In the genomic region with DNA sequence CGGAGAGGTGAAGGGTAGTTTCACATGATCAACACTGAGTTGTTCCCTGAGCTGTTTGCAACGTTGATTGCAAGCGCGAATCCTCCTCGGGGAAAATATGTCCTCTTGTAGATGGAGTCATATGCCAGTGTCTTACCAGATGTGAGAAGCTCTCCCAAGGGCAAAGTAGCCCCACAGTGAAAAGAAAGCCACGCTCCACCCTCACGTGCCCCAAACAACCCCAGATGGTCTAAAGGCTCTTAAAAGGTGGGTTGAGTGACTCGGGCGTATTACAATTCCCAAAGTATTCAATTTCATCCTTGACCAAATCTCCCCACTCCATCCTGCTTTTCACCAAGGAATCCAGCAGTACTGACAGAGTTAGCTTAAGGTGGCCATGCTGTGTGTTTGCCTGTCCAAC, we compare ENCODE assay signal across 16 cellular contexts.
DNase-seq lines count a peak whose midpoint lies in the region; FAIRE-seq and TF ChIP-seq lines count a peak whose summit lies in the region.
"Had no signal": no experiment of that assay in that cellular context is flagged by ENCODE, and none has a peak within 500 bp of the region (broad histone marks: within the 10 kb centered on the region; RNA-seq: fewer than 3 reads in every experiment).

No MANE protein-coding gene starts in this region.

- TF ChIP-seq CTCF in glutamatergic neuron (IDR thresholded peaks at IDR 0.05; ENCODE audit: partially characterized antibody, unreplicated experiment): no peak
- TF ChIP-seq CTCF in kidney (IDR thresholded peaks at IDR 0.05; ENCODE audit: borderline replicate concordance, extremely low read depth, insufficient read depth): no peak

- peak overlapping the region; percentile 94 for H3K27ac Mint-ChIP-seq in glutamatergic neuron (ENCODE audit: unreplicated experiment)
- H3K27ac Mint-ChIP-seq: CD14-positive monocyte; CD8-positive, alpha-beta memory T cell had no signal

- intact Hi-C loops in kidney (cut with DNase I): no loop called here

- FAIRE-seq in kidney (lab: Jason Lieb, UNC): no peak
- FAIRE-seq: A549, GM12878, GM18507, H54 had no signal

- H3K9ac ChIP-seq in kidney (ENCODE audit: low read length in 2 of 2): no peak overlapping the region

- no peaks in the 10 kb centered on the region for H3K9me3 ChIP-seq in kidney (ENCODE audit: control insufficient read depth in 1 of 2, low read length in 2 of 2)
- H3K9me3 ChIP-seq: A549, BE2C, Caco-2 had no signal

- H3K36me3 Mint-ChIP-seq in glutamatergic neuron (ENCODE audit: unreplicated experiment): peaks cover under 1% of the 10 kb centered on the region
- H3K36me3 Mint-ChIP-seq: CD14-positive monocyte; CD8-positive, alpha-beta memory T cell had no signal

- H3K27ac ChIP-seq in kidney (ENCODE audit: low read depth in 2 of 2, low read length in 2 of 2): no peak overlapping the region
- H3K27ac ChIP-seq: A549 had no signal

- H3K9me3 Mint-ChIP-seq in glutamatergic neuron (ENCODE audit: unreplicated experiment): peaks cover 13% of the 10 kb centered on the region

- no peaks in the 10 kb centered on the region for H3K36me3 ChIP-seq in kidney (ENCODE audit: control insufficient read depth in 1 of 2, insufficient read depth in 2 of 2, low read length in 2 of 2)
- H3K36me3 ChIP-seq: BE2C had no signal

- peak overlapping the region; percentile 55 for H3K4me3 Mint-ChIP-seq in glutamatergic neuron (ENCODE audit: unreplicated experiment)
- H3K4me3 Mint-ChIP-seq: CD14-positive monocyte; CD8-positive, alpha-beta memory T cell had no signal

- DNase-seq in DMS 273 treated with DMSO at 0.1 percent for 48 hours (lab: John Stamatoyannopoulos, UW): peak; percentile 24
- DNase-seq in NCI-H2171 treated with DMSO at 0.1 percent for 48 hours (lab: John Stamatoyannopoulos, UW): peak; percentile 96
- peak; percentile 57 for DNase-seq in glutamatergic neuron
- no peak for DNase-seq in NCI-H510A (lab: John Stamatoyannopoulos, UW)
- DNase-seq in kidney tubule cell (ENCODE audit: low spot score): no peak
- no peak for DNase-seq in kidney
- DNase-seq: BE2C; Caco-2; CD8-positive, alpha-beta memory T cell; DMS79; IMR-90 had no signal

- H3K4me3 ChIP-seq in kidney (ENCODE audit: low read length in 2 of 2): no peak overlapping the region
- H3K4me3 ChIP-seq: A549, GM12878 had no signal

- peaks cover 19% of the 10 kb centered on the region for H3K4me1 Mint-ChIP-seq in glutamatergic neuron (ENCODE audit: low read depth, unreplicated experiment)
- H3K4me1 Mint-ChIP-seq: CD8-positive, alpha-beta memory T cell had no signal

- H3K27me3 Mint-ChIP-seq in glutamatergic neuron (ENCODE audit: unreplicated experiment): peaks cover 10% of the 10 kb centered on the region

- no peaks in the 10 kb centered on the region for H3K4me1 ChIP-seq in kidney (ENCODE audit: control insufficient read depth in 1 of 2, insufficient read depth in 1 of 2, low read depth in 1 of 2, low read length in 2 of 2)
- H3K4me1 ChIP-seq: A549, BE2C, Caco-2 had no signal

Comparison
In these comparisons a context has a peak if more than half of its experiments do, and no peak if none do; other contexts are left out.
1. DNase-seq: peak in DMS 273 treated with DMSO at 0.1 percent for 48 hours (single experiment), NCI-H2171 treated with DMSO at 0.1 percent for 48 hours (single experiment) and glutamatergic neuron (single experiment); none in NCI-H510A (single experiment), kidney tubule cell (single experiment) and kidney (single experiment).